8 cellular contexts compared by ENCODE assay signal in the genomic region with DNA sequence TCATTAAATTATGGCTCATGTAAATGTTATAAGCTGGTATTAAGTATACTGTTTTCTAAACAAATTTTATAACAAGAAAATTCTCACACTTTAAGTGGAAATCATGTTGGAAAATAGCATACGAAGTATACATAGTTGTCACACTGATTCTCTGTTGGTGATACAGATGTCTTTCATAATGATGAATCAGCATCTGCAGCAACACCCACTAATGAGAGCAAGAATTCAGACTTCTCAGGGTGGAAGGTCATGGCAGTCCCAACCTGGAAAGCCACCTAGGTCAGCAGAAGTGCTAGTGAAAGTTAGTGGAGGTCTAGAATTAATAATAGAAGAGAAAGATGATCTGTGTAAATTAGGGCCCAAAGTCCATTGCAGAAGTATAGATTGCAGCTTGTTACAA.
"Had no signal": no experiment of that assay in that cellular context is flagged by ENCODE, and none has a peak within 500 bp of the region (broad histone marks: within the 10 kb centered on the region; RNA-seq: fewer than 3 reads in every experiment).

No MANE protein-coding gene starts in this region.

- H3K4me1 ChIP-seq: HAP-1 had no signal

- H3K9me3 ChIP-seq: HAP-1 had no signal

- H3K9ac ChIP-seq: GM23248 had no signal

- FAIRE-seq: HTR-8/SVneo had no signal

- H2AFZ ChIP-seq: GM23248 had no signal

- H3K4me3 ChIP-seq: GM23248, HAP-1 had no signal

- DNase-seq: GM23248, GOT3, H7, HFFc6, KG1 had no signal

- H3K27ac ChIP-seq: GM23248 had no signal

- ATAC-seq: HCT116 had no signal

- H3K36me3 ChIP-seq: HAP-1 had no signal
